ENCODE assay signal across 9 cellular contexts in the genomic region with DNA sequence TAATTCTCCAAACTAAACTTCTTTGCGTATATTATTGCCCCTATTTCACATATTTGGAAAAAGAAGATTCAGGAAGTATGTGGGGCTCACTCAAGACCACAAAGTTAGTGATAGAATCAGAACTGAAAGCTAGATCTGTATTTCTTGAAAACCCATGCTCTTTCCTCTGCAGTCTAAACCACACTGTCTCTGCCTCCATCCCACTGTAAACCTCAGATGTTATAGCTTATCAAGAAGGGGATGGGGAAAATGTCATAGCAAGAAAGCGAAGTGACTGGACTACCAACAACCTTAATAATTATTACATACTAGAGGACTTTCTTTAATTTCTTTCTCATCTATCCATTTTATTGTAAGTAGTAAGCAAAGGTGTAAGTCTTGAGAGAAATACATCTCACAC.
DNase-seq lines count a peak whose midpoint lies in the region; ATAC-seq and TF ChIP-seq lines count a peak whose summit lies in the region.
"Had no signal": no experiment of that assay in that cellular context is flagged by ENCODE, and none has a peak within 500 bp of the region (broad histone marks: within the 10 kb centered on the region; RNA-seq: fewer than 3 reads in every experiment).

No MANE protein-coding gene starts in this region.

- no peaks in the 10 kb centered on the region for H3K9me3 ChIP-seq in BLaER1 treated with 17β-estradiol and CSF1 and Interleukin-3, amounts not matched to agents 10 nM and 100 nM (replicated peaks in 1 of 11)

- ATAC-seq in GM19025 (IDR thresholded peaks at IDR 0.05; ENCODE audit: low read depth, unreplicated experiment) = peak; percentile 76
- peak; percentile 75 for ATAC-seq in HG03066 (IDR thresholded peaks at IDR 0.05; ENCODE audit: low read depth, unreplicated experiment)
- peak; percentile 76 for ATAC-seq in activated T-helper 17 cell treated with anti-CD3 and anti-CD28 coated beads, Interleukin-2, amount 50 U/mL, for 72 hours (replicated peaks)
- ATAC-seq in GM23338 = no peak

- no peak for TF ChIP-seq CTCF in GM23338 (conservative IDR thresholded peaks at IDR 0.05; ENCODE audit: low read depth in 2 of 2)

- no peaks in the 10 kb centered on the region for H3K9me3 Mint-ChIP-seq in activated T-helper 17 cell treated with anti-CD3 and anti-CD28 coated beads, Interleukin-2, amount 50 U/mL, for 72 hours
- no peaks in the 10 kb centered on the region; the same call in 2 of the 3 replicates for H3K9me3 Mint-ChIP-seq in GM23338

- H3K27me3 ChIP-seq in BLaER1 treated with 17β-estradiol and CSF1 and Interleukin-3, amounts not matched to agents 10 nM and 100 nM = no peaks in the 10 kb centered on the region
- H3K27me3 ChIP-seq in GM23338 (ENCODE audit: insufficient read depth) = no peaks in the 10 kb centered on the region

- H3K4me3 Mint-ChIP-seq in activated T-helper 17 cell treated with anti-CD3 and anti-CD28 coated beads, Interleukin-2, amount 50 U/mL, for 72 hours = peak overlapping the region; percentile 77
- H3K4me3 Mint-ChIP-seq in GM23338 = no peak overlapping the region

- H3K36me3 ChIP-seq in BLaER1 treated with 17β-estradiol and CSF1 and Interleukin-3, amounts not matched to agents 10 nM and 100 nM = no peaks in the 10 kb centered on the region
- no peaks in the 10 kb centered on the region for H3K36me3 ChIP-seq in GM23338 (ENCODE audit: insufficient read depth)

- H3K27ac ChIP-seq in BLaER1 treated with 17β-estradiol and CSF1 and Interleukin-3, amounts not matched to agents 10 nM and 100 nM = peak overlapping the region in 3 of 11 experiments; percentile 49 to 83 (median 72); a peak in 7 of 22 replicates
- H3K27ac ChIP-seq in GM23338 (ENCODE audit: low read depth) = no peak overlapping the region
- H3K27ac ChIP-seq: SK-N-MC had no signal

- H3K4me2 ChIP-seq in BLaER1 treated with 17β-estradiol and CSF1 and Interleukin-3, amounts not matched to agents 10 nM and 100 nM = peak overlapping the region in 9 of 11 experiments; percentile 9 to 87 (median 50); a peak in 16 of 22 replicates
- no peak overlapping the region for H3K4me2 ChIP-seq in GM23338

- H3K36me3 Mint-ChIP-seq in activated T-helper 17 cell treated with anti-CD3 and anti-CD28 coated beads, Interleukin-2, amount 50 U/mL, for 72 hours (ENCODE audit: low read depth) = no peaks in the 10 kb centered on the region
- H3K36me3 Mint-ChIP-seq in GM23338 (ENCODE audit: low read depth) = no peaks in the 10 kb centered on the region

- no peaks in the 10 kb centered on the region for H3K79me2 ChIP-seq in GM23338 (replicated peaks; ENCODE audit: insufficient read depth)

- no peaks in the 10 kb centered on the region for H3K27me3 Mint-ChIP-seq in activated T-helper 17 cell treated with anti-CD3 and anti-CD28 coated beads, Interleukin-2, amount 50 U/mL, for 72 hours
- peaks cover 8% of the 10 kb centered on the region for H3K27me3 Mint-ChIP-seq in GM23338 (ENCODE audit: insufficient read depth, low read depth, poor library complexity)

- H3K9me2 ChIP-seq in GM23338 (ENCODE audit: insufficient read depth) = no peaks in the 10 kb centered on the region

- peaks cover 15 to 83% (median 40%) of the 10 kb centered on the region in 10 experiments; a peak in 18 of 20 replicates for H3K4me1 ChIP-seq in BLaER1 treated with 17β-estradiol and CSF1 and Interleukin-3, amounts not matched to agents 10 nM and 100 nM
- H3K4me1 ChIP-seq in GM23338 (ENCODE audit: insufficient read depth) = peaks cover 29% of the 10 kb centered on the region

- no peaks in the 10 kb centered on the region for H3F3A ChIP-seq in GM23338 (replicated peaks; ENCODE audit: low read depth)

- DNase-seq in cerebellar nuclear complex (lab: John Stamatoyannopoulos, UW) (no peak), GM23338 (ENCODE audit: low spot score) (no peak), SK-N-DZ (ENCODE audit: low spot score) (no peak), NAMALWA (ENCODE audit: low spot score) (no peak)

- H4K20me1 ChIP-seq in BLaER1 treated with 17β-estradiol and CSF1 and Interleukin-3, amounts not matched to agents 10 nM and 100 nM = no peaks in the 10 kb centered on the region
- no peaks in the 10 kb centered on the region for H4K20me1 ChIP-seq in GM23338 (replicated peaks; ENCODE audit: insufficient read depth)

- H3K4me3 ChIP-seq in BLaER1 treated with 17β-estradiol and CSF1 and Interleukin-3, amounts not matched to agents 10 nM and 100 nM = no peak overlapping the region
- no peak overlapping the region for H3K4me3 ChIP-seq in GM23338
- H3K4me3 ChIP-seq: SK-N-MC had no signal

- H2AFZ ChIP-seq in GM23338 = no peak overlapping the region

- H3K4me1 Mint-ChIP-seq in activated T-helper 17 cell treated with anti-CD3 and anti-CD28 coated beads, Interleukin-2, amount 50 U/mL, for 72 hours = peaks cover 72% of the 10 kb centered on the region
- H3K4me1 Mint-ChIP-seq in GM23338 = peaks cover 33% of the 10 kb centered on the region

- H3K27ac Mint-ChIP-seq in activated T-helper 17 cell treated with anti-CD3 and anti-CD28 coated beads, Interleukin-2, amount 50 U/mL, for 72 hours = peak overlapping the region; percentile 94
- no peak overlapping the region for H3K27ac Mint-ChIP-seq in GM23338

- H3K9ac ChIP-seq in BLaER1 treated with 17β-estradiol and CSF1 and Interleukin-3, amounts not matched to agents 10 nM and 100 nM = peak overlapping the region in 3 of 11 experiments; percentile 15 to 73 (median 45); a peak in 4 of 22 replicates

TF ChIP-seq in GM23338, 12 proteins besides CTCF, POLR2A, EP300 and RAD21:
- no peak for TF ChIP-seq STAT1 (IDR thresholded peaks at IDR 0.05; ENCODE audit: unreplicated experiment)
- TF ChIP-seq REST (IDR thresholded peaks at IDR 0.05; ENCODE audit: unreplicated experiment) = no peak
- no peak for TF ChIP-seq ZNF114 (CRISPR knock-in tag; IDR thresholded peaks at IDR 0.05)
- no peak for TF ChIP-seq POLR2AphosphoS5 (IDR thresholded peaks at IDR 0.05; ENCODE audit: low read depth)
TF ChIP-seq in GM23338: peak in this region for 0.
